In genomic region chr2:201908901-201909300, GRCh38 we compare ENCODE assay signal across 26 cellular contexts.
DNase-seq lines count a peak whose midpoint lies in the region; ATAC-seq, FAIRE-seq and TF ChIP-seq lines count a peak whose summit lies in the region.
"Had no signal": no experiment of that assay in that cellular context is flagged by ENCODE, and none has a peak within 500 bp of the region (broad histone marks: within the 10 kb centered on the region; RNA-seq: fewer than 3 reads in every experiment).

No MANE protein-coding gene starts in this region.

- 64 to 74% methylated on average over 2 of the region's 2 CpGs for WGBS in heart right ventricle, 2 donors

- H3K27me3 ChIP-seq in astrocyte (ENCODE audit: insufficient read depth, low read length) = no peaks in the 10 kb centered on the region
- peaks cover 0 to 30% (median 15%) of the 10 kb centered on the region in 7 donors for H3K27me3 ChIP-seq in heart right ventricle
- H3K27me3 ChIP-seq: colonic mucosa, testis had no signal

- peak overlapping the region; percentile 51 for H3K27ac Mint-ChIP-seq in astrocyte (ENCODE audit: unreplicated experiment)
- H3K27ac Mint-ChIP-seq in mesothelial cell of epicardium = peak overlapping the region; percentile 83
- H3K27ac Mint-ChIP-seq: activated CD8-positive, alpha-beta memory T cell treated with anti-CD3 and anti-CD28 coated beads, Interleukin-2, amount 10 ng/mL, durations not matched to agents 7 days and 5 days; activated naive CD4-positive, alpha-beta T cell treated with anti-CD3 and anti-CD28 coated beads, Interleukin-2, amount 50 U/mL, for 24 hours; B cell; endodermal cell; stimulated activated memory B cell treated with anti-CD40 and anti-IgM and Interleukin-4, amounts not matched to agents 10 μg/mL and 1 μg/mL and 100 μg/mL, for 72 hours; T-helper 17 cell had no signal

- H3K36me3 Mint-ChIP-seq in astrocyte (ENCODE audit: low read depth, unreplicated experiment) = no peaks in the 10 kb centered on the region
- H3K36me3 Mint-ChIP-seq in mesothelial cell of epicardium = no peaks in the 10 kb centered on the region
- H3K36me3 Mint-ChIP-seq: activated CD8-positive, alpha-beta memory T cell treated with anti-CD3 and anti-CD28 coated beads, Interleukin-2, amount 10 ng/mL, durations not matched to agents 7 days and 5 days; activated naive CD4-positive, alpha-beta T cell treated with anti-CD3 and anti-CD28 coated beads, Interleukin-2, amount 50 U/mL, for 24 hours; stimulated activated memory B cell treated with anti-CD40 and anti-IgM and Interleukin-4, amounts not matched to agents 10 μg/mL and 1 μg/mL and 100 μg/mL, for 72 hours had no signal

- DNase-seq in HCEC 1CT (peak; percentile 9), astrocyte (ENCODE audit: low read depth) (peak; percentile 69), mesothelial cell of epicardium (ENCODE audit: low spot score in 2 of 2, unreplicated experiment in 2 of 2) (no peak), heart right ventricle (no peak), NCI-H82 treated with DMSO at 0.1 percent for 48 hours (lab: John Stamatoyannopoulos, UW; ENCODE audit: unreplicated experiment) (no peak)
- no peak for DNase-seq in activated CD4-positive, alpha-beta T cell treated with anti-CD3 and anti-CD28 coated beads, Interleukin-2, amount 50 U/mL, for 48 hours
- DNase-seq: activated CD4-positive, alpha-beta T cell treated with anti-CD3 and anti-CD28 coated beads for 48 hours; activated CD8-positive, alpha-beta memory T cell treated with anti-CD3 and anti-CD28 coated beads, Interleukin-2, amount 10 ng/mL, durations not matched to agents 7 days and 5 days; colonic mucosa; DMS79 treated with DMSO at 0.1 percent for 48 hours; endodermal cell; head of caudate nucleus; left ventricle myocardium inferior; mucosa of descending colon; NCI-H1105; NCI-H2081; small intestine; T-helper 17 cell; testis had no signal

- H4K20me1 ChIP-seq in astrocyte (ENCODE audit: insufficient read depth, low read length) = no peaks in the 10 kb centered on the region

- peak overlapping the region; percentile 58 for H3K9ac ChIP-seq in astrocyte (ENCODE audit: low read length)

- ATAC-seq in heart right ventricle (no peak), HG02623 (IDR thresholded peaks at IDR 0.05; ENCODE audit: unreplicated experiment) (no peak)
- ATAC-seq: activated CD8-positive, alpha-beta memory T cell treated with anti-CD3 and anti-CD28 coated beads, Interleukin-2, amount 10 ng/mL, durations not matched to agents 7 days and 5 days; mucosa of descending colon; PC-3; stimulated activated memory B cell treated with anti-CD40 and anti-IgM and Interleukin-4, amounts not matched to agents 10 μg/mL and 1 μg/mL and 100 μg/mL, for 72 hours; T-helper 17 cell had no signal

- H3K4me1 ChIP-seq in astrocyte (ENCODE audit: insufficient read depth, low read length) (peaks cover 36% of the 10 kb centered on the region), heart right ventricle (peaks cover 0 to 9% (median 0%) of the 10 kb centered on the region in 9 donors)
- H3K4me1 ChIP-seq: colonic mucosa, prostate gland had no signal

- H3K4me1 Mint-ChIP-seq in astrocyte (ENCODE audit: low read depth, unreplicated experiment) (peaks cover 31% of the 10 kb centered on the region), mesothelial cell of epicardium (peaks cover 67% of the 10 kb centered on the region)

- H3K9me3 Mint-ChIP-seq in astrocyte (ENCODE audit: unreplicated experiment) = no peaks in the 10 kb centered on the region
- no peaks in the 10 kb centered on the region for H3K9me3 Mint-ChIP-seq in mesothelial cell of epicardium
- H3K9me3 Mint-ChIP-seq: activated naive CD4-positive, alpha-beta T cell treated with anti-CD3 and anti-CD28 coated beads, Interleukin-2, amount 50 U/mL, for 24 hours; endodermal cell; neural crest cell; stimulated activated memory B cell treated with anti-CD40 and anti-IgM and Interleukin-4, amounts not matched to agents 10 μg/mL and 1 μg/mL and 100 μg/mL, for 72 hours had no signal

- no peak for FAIRE-seq in astrocyte (lab: Jason Lieb, UNC)
- FAIRE-seq: small intestine had no signal

- intact Hi-C loops in heart right ventricle (cut with DNase I) = no loop called here

- H3K27me3 Mint-ChIP-seq in astrocyte (ENCODE audit: low read depth, unreplicated experiment) = no peaks in the 10 kb centered on the region
- H3K27me3 Mint-ChIP-seq in mesothelial cell of epicardium (ENCODE audit: low read depth) = no peaks in the 10 kb centered on the region

- H3K27ac ChIP-seq in astrocyte (ENCODE audit: low read depth, low read length) (peak overlapping the region; percentile 89), heart right ventricle (no peak overlapping the region)
- H3K27ac ChIP-seq: colonic mucosa, left ventricle myocardium inferior, prostate gland, testis had no signal

- H3K9me3 ChIP-seq in astrocyte (ENCODE audit: insufficient read depth, low read depth, low read length) (no peaks in the 10 kb centered on the region), heart right ventricle (no peaks in the 10 kb centered on the region)
- H3K9me3 ChIP-seq: colonic mucosa, left ventricle myocardium inferior, mucosa of descending colon, prostate gland, testis had no signal

- H3K4me3 ChIP-seq in astrocyte (ENCODE audit: insufficient read depth, low read depth, low read length) (peak overlapping the region; percentile 39), heart right ventricle (no peak overlapping the region)
- H3K4me3 ChIP-seq: colonic mucosa, left ventricle myocardium inferior, mucosa of descending colon, prostate gland, testis had no signal

- H3K79me2 ChIP-seq in astrocyte (ENCODE audit: insufficient read depth, low read length) = no peaks in the 10 kb centered on the region

- H3K4me2 ChIP-seq in astrocyte (ENCODE audit: low read length) = peak overlapping the region; percentile 83

- no peak overlapping the region for H2AFZ ChIP-seq in astrocyte (ENCODE audit: low read depth, low read length)

- H3K4me3 Mint-ChIP-seq in astrocyte (ENCODE audit: unreplicated experiment) (no peak overlapping the region), mesothelial cell of epicardium (no peak overlapping the region)
- H3K4me3 Mint-ChIP-seq: activated CD8-positive, alpha-beta memory T cell treated with anti-CD3 and anti-CD28 coated beads, Interleukin-2, amount 10 ng/mL, durations not matched to agents 7 days and 5 days; activated naive CD4-positive, alpha-beta T cell treated with anti-CD3 and anti-CD28 coated beads, Interleukin-2, amount 50 U/mL, for 24 hours; B cell; endodermal cell; neural crest cell; stimulated activated memory B cell treated with anti-CD40 and anti-IgM and Interleukin-4, amounts not matched to agents 10 μg/mL and 1 μg/mL and 100 μg/mL, for 72 hours; T-helper 17 cell had no signal

- TF ChIP-seq CTCF in astrocyte (IDR thresholded peaks at IDR 0.05; ENCODE audit: insufficient read depth, low read depth, low read length) (no peak), mesothelial cell of epicardium (IDR thresholded peaks at IDR 0.05; ENCODE audit: unreplicated experiment) (no peak), heart right ventricle (IDR thresholded peaks at IDR 0.05) (no peak)

- H3K36me3 ChIP-seq in astrocyte (ENCODE audit: insufficient read depth, low read length) = no peaks in the 10 kb centered on the region
- no peaks in the 10 kb centered on the region for H3K36me3 ChIP-seq in heart right ventricle
- H3K36me3 ChIP-seq: colonic mucosa, left ventricle myocardium inferior, prostate gland had no signal

Comparison
In these comparisons a context has a peak if more than half of its experiments do, and no peak if none do; other contexts are left out.
1. DNase-seq: peak in HCEC 1CT (single experiment) and astrocyte (single experiment); none in mesothelial cell of epicardium (0 of 2), activated CD4-positive, alpha-beta T cell treated with anti-CD3 and anti-CD28 coated beads, Interleukin-2, amount 50 U/mL, for 48 hours (0 of 2), heart right ventricle (0 of 2) and NCI-H82 treated with DMSO at 0.1 percent for 48 hours (single experiment).